In the genomic region with DNA sequence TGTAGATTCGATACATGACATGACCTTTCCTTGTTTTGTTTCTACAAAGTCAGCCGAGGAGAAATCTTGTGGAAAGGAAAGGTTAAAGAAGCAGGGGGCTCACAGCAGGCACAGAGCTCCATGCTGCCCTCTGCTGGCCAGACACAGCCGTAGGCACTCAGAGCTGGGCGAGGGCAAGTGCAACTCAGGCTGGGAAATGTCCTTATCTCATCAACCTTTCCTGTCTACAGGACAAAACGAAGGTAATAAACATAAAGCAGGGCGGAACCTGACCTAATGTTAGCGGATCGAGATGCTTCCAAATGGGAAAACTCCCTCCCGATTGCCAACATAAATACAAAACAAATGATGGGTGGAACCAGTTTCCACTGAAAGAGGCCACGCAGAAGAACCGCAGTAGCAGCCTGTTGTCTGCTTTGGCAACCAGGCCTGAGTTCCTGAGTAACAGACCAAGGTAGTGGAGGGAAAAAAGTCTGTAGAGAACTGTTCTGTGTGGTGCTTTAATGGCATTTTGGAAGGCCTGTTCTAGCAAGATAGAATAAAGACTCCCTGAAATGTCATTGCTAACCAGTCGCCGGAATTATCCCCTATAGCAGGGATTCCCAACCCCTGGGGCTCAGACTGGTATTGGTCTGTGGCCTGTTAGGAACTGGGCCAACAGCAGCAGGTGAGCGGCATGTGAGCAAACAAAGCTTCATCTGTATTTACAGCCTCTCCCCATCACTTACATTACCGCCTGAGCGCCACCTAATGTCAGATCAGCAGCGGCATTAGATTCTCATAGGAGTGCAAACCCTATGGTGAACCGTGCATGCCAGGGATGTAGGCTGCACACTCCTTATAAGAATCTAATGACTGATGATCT, we compare ENCODE assay signal across 1 cellular context.
A peak's percentile ranks its signal among the peaks of the same experiment; 100 is the strongest.
TF ChIP-seq lines count a peak whose summit lies in the region.

No MANE protein-coding gene starts in this region.

TF ChIP-seq in HepG2, 621 proteins besides CTCF, POLR2A, EP300 and RAD21 (continued from another document and continues in another):
- TF ChIP-seq, protein P1, sequence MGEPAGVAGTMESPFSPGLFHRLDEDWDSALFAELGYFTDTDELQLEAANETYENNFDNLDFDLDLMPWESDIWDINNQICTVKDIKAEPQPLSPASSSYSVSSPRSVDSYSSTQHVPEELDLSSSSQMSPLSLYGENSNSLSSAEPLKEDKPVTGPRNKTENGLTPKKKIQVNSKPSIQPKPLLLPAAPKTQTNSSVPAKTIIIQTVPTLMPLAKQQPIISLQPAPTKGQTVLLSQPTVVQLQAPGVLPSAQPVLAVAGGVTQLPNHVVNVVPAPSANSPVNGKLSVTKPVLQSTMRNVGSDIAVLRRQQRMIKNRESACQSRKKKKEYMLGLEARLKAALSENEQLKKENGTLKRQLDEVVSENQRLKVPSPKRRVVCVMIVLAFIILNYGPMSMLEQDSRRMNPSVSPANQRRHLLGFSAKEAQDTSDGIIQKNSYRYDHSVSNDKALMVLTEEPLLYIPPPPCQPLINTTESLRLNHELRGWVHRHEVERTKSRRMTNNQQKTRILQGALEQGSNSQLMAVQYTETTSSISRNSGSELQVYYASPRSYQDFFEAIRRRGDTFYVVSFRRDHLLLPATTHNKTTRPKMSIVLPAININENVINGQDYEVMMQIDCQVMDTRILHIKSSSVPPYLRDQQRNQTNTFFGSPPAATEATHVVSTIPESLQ (CRISPR knock-in tag; conservative IDR thresholded peaks at IDR 0.05): no peak
- TF ChIP-seq ZBTB21 (CRISPR knock-in tag; IDR thresholded peaks at IDR 0.05) (no peak), ZNF101 (CRISPR knock-in tag; IDR thresholded peaks at IDR 0.05; ENCODE audit: borderline replicate concordance, low read depth) (0 out of 2 replicates have a peak, but pooled peaks have one; percentile 65), ZNF180 (CRISPR knock-in tag; IDR thresholded peaks at IDR 0.05; ENCODE audit: borderline replicate concordance, low read depth) (no peak), GZF1 (CRISPR knock-in tag; IDR thresholded peaks at IDR 0.05) (no peak), HNRNPUL1 (IDR thresholded peaks at IDR 0.05; ENCODE audit: low read depth, low read length) (no peak), ZNF260 (CRISPR knock-in tag; IDR thresholded peaks at IDR 0.05; ENCODE audit: borderline replicate concordance, low read depth) (no peak), FOXJ3 (CRISPR knock-in tag; IDR thresholded peaks at IDR 0.05; ENCODE audit: borderline replicate concordance) (0 out of 2 replicates have a peak, but pooled peaks have one; percentile 26), ZNF121 (CRISPR knock-in tag; IDR thresholded peaks at IDR 0.05) (no peak), ZMYM4 (CRISPR knock-in tag; IDR thresholded peaks at IDR 0.05) (peak; percentile 25; the same call in 1 of the 2 replicates), POLR2AphosphoS5 (IDR thresholded peaks at IDR 0.05; ENCODE audit: low read depth, low read length) (no peak), SSRP1 (CRISPR knock-in tag; IDR thresholded peaks at IDR 0.05) (no peak), SIX1 (CRISPR knock-in tag; IDR thresholded peaks at IDR 0.05; ENCODE audit: borderline replicate concordance) (no peak), BCL6 (CRISPR knock-in tag; IDR thresholded peaks at IDR 0.05) (no peak), PHF5A (CRISPR knock-in tag; IDR thresholded peaks at IDR 0.05; ENCODE audit: low read depth, unreplicated experiment) (no peak), KAT7 (CRISPR knock-in tag; IDR thresholded peaks at IDR 0.05; ENCODE audit: borderline replicate concordance) (no peak), PPARG (CRISPR knock-in tag; conservative IDR thresholded peaks at IDR 0.05) (no peak), ZNF839 (CRISPR knock-in tag; IDR thresholded peaks at IDR 0.05; ENCODE audit: borderline replicate concordance) (no peak), KLF12 (CRISPR knock-in tag; IDR thresholded peaks at IDR 0.05; ENCODE audit: borderline replicate concordance) (0 out of 2 replicates have a peak, but pooled peaks have one; percentile 18), NR2F2 (IDR thresholded peaks at IDR 0.05; ENCODE audit: borderline replicate concordance, low read depth) (no peak), ZNF350 (CRISPR knock-in tag; IDR thresholded peaks at IDR 0.05; ENCODE audit: borderline replicate concordance, low read depth) (peak; percentile 35; the same call in 1 of the 2 replicates), FOXA1 (IDR thresholded peaks at IDR 0.05) (no peak), FOXA1 (CRISPR knock-in tag; IDR thresholded peaks at IDR 0.05) (peak; percentile 69), RORA (CRISPR knock-in tag; IDR thresholded peaks at IDR 0.05) (no peak), ZNF354B (CRISPR knock-in tag; IDR thresholded peaks at IDR 0.05) (0 out of 2 replicates have a peak, but pooled peaks have one; percentile 43), CBX1 (IDR thresholded peaks at IDR 0.05; ENCODE audit: low read depth) (peak; percentile 50), CAMTA2 (CRISPR knock-in tag; IDR thresholded peaks at IDR 0.05; ENCODE audit: borderline replicate concordance) (no peak)
- TF ChIP-seq, protein P2, sequence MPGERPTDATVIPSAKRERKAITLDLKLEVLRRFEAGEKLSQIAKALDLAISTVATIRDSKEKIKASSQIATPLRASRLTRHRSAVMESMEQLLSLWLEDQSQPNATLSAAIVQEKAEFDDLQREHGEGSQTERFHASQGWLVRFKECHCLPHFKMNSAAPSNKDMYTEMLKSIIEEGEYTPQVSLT (CRISPR knock-in tag; IDR thresholded peaks at IDR 0.05; ENCODE audit: borderline replicate concordance, low read depth): no peak
- TF ChIP-seq, protein P3, sequence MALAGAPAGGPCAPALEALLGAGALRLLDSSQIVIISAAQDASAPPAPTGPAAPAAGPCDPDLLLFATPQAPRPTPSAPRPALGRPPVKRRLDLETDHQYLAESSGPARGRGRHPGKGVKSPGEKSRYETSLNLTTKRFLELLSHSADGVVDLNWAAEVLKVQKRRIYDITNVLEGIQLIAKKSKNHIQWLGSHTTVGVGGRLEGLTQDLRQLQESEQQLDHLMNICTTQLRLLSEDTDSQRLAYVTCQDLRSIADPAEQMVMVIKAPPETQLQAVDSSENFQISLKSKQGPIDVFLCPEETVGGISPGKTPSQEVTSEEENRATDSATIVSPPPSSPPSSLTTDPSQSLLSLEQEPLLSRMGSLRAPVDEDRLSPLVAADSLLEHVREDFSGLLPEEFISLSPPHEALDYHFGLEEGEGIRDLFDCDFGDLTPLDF (CRISPR knock-in tag; IDR thresholded peaks at IDR 0.05): no peak
- TF ChIP-seq, protein P4, sequence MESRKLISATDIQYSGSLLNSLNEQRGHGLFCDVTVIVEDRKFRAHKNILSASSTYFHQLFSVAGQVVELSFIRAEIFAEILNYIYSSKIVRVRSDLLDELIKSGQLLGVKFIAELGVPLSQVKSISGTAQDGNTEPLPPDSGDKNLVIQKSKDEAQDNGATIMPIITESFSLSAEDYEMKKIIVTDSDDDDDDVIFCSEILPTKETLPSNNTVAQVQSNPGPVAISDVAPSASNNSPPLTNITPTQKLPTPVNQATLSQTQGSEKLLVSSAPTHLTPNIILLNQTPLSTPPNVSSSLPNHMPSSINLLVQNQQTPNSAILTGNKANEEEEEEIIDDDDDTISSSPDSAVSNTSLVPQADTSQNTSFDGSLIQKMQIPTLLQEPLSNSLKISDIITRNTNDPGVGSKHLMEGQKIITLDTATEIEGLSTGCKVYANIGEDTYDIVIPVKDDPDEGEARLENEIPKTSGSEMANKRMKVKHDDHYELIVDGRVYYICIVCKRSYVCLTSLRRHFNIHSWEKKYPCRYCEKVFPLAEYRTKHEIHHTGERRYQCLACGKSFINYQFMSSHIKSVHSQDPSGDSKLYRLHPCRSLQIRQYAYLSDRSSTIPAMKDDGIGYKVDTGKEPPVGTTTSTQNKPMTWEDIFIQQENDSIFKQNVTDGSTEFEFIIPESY (CRISPR knock-in tag; IDR thresholded peaks at IDR 0.05): no peak
- TF ChIP-seq, protein P5, sequence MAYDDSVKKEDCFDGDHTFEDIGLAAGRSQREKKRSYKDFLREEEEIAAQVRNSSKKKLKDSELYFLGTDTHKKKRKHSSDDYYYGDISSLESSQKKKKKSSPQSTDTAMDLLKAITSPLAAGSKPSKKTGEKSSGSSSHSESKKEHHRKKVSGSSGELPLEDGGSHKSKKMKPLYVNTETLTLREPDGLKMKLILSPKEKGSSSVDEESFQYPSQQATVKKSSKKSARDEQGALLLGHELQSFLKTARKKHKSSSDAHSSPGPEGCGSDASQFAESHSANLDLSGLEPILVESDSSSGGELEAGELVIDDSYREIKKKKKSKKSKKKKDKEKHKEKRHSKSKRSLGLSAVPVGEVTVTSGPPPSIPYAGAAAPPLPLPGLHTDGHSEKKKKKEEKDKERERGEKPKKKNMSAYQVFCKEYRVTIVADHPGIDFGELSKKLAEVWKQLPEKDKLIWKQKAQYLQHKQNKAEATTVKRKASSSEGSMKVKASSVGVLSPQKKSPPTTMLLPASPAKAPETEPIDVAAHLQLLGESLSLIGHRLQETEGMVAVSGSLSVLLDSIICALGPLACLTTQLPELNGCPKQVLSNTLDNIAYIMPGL (CRISPR knock-in tag; IDR thresholded peaks at IDR 0.05; ENCODE audit: borderline replicate concordance in 1 of 2, low read depth in 1 of 2): peak in 1 of 2 experiments; percentile 29; a peak in 1 of 4 replicates
- TF ChIP-seq, protein P6, sequence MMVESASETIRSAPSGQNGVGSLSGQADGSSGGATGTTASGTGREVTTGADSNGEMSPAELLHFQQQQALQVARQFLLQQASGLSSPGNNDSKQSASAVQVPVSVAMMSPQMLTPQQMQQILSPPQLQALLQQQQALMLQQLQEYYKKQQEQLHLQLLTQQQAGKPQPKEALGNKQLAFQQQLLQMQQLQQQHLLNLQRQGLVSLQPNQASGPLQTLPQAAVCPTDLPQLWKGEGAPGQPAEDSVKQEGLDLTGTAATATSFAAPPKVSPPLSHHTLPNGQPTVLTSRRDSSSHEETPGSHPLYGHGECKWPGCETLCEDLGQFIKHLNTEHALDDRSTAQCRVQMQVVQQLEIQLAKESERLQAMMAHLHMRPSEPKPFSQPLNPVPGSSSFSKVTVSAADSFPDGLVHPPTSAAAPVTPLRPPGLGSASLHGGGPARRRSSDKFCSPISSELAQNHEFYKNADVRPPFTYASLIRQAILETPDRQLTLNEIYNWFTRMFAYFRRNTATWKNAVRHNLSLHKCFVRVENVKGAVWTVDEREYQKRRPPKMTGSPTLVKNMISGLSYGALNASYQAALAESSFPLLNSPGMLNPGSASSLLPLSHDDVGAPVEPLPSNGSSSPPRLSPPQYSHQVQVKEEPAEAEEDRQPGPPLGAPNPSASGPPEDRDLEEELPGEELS (CRISPR knock-in tag; IDR thresholded peaks at IDR 0.05): peak; percentile 31; the same call in 1 of the 2 replicates
- TF ChIP-seq, protein P7, sequence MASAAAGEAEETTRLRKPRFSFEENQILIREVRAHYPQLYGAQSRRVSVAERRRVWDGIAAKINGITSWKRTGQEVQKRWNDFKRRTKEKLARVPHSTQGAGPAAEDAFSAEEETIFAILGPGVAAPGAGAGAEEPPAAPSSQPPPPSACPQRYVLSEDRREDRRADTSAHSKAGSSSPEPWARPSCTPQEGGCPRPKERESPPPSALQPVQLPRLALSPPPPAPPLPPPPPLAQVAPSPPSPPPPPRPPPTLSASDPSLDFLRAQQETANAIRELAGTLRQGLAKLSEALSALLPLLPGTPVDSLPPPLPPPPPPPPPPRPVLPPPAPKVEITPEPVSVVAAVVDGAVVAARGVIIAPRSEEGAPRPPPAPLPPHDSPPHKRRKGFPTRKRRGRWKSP (CRISPR knock-in tag; IDR thresholded peaks at IDR 0.05): peak; percentile 78; the same call in 1 of the 2 replicates
- TF ChIP-seq, protein P8, sequence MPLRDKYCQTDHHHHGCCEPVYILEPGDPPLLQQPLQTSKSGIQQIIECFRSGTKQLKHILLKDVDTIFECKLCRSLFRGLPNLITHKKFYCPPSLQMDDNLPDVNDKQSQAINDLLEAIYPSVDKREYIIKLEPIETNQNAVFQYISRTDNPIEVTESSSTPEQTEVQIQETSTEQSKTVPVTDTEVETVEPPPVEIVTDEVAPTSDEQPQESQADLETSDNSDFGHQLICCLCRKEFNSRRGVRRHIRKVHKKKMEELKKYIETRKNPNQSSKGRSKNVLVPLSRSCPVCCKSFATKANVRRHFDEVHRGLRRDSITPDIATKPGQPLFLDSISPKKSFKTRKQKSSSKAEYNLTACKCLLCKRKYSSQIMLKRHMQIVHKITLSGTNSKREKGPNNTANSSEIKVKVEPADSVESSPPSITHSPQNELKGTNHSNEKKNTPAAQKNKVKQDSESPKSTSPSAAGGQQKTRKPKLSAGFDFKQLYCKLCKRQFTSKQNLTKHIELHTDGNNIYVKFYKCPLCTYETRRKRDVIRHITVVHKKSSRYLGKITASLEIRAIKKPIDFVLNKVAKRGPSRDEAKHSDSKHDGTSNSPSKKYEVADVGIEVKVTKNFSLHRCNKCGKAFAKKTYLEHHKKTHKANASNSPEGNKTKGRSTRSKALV (CRISPR knock-in tag; IDR thresholded peaks at IDR 0.05): no peak
- TF ChIP-seq, protein P9, sequence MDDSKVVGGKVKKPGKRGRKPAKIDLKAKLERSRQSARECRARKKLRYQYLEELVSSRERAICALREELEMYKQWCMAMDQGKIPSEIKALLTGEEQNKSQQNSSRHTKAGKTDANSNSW (CRISPR knock-in tag; IDR thresholded peaks at IDR 0.05; ENCODE audit: borderline replicate concordance): no peak
- TF ChIP-seq, protein P10, sequence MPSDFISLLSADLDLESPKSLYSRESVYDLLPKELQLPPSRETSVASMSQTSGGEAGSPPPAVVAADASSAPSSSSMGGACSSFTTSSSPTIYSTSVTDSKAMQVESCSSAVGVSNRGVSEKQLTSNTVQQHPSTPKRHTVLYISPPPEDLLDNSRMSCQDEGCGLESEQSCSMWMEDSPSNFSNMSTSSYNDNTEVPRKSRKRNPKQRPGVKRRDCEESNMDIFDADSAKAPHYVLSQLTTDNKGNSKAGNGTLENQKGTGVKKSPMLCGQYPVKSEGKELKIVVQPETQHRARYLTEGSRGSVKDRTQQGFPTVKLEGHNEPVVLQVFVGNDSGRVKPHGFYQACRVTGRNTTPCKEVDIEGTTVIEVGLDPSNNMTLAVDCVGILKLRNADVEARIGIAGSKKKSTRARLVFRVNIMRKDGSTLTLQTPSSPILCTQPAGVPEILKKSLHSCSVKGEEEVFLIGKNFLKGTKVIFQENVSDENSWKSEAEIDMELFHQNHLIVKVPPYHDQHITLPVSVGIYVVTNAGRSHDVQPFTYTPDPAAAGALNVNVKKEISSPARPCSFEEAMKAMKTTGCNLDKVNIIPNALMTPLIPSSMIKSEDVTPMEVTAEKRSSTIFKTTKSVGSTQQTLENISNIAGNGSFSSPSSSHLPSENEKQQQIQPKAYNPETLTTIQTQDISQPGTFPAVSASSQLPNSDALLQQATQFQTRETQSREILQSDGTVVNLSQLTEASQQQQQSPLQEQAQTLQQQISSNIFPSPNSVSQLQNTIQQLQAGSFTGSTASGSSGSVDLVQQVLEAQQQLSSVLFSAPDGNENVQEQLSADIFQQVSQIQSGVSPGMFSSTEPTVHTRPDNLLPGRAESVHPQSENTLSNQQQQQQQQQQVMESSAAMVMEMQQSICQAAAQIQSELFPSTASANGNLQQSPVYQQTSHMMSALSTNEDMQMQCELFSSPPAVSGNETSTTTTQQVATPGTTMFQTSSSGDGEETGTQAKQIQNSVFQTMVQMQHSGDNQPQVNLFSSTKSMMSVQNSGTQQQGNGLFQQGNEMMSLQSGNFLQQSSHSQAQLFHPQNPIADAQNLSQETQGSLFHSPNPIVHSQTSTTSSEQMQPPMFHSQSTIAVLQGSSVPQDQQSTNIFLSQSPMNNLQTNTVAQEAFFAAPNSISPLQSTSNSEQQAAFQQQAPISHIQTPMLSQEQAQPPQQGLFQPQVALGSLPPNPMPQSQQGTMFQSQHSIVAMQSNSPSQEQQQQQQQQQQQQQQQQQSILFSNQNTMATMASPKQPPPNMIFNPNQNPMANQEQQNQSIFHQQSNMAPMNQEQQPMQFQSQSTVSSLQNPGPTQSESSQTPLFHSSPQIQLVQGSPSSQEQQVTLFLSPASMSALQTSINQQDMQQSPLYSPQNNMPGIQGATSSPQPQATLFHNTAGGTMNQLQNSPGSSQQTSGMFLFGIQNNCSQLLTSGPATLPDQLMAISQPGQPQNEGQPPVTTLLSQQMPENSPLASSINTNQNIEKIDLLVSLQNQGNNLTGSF (CRISPR knock-in tag; IDR thresholded peaks at IDR 0.05): no peak
